In the genomic region with DNA sequence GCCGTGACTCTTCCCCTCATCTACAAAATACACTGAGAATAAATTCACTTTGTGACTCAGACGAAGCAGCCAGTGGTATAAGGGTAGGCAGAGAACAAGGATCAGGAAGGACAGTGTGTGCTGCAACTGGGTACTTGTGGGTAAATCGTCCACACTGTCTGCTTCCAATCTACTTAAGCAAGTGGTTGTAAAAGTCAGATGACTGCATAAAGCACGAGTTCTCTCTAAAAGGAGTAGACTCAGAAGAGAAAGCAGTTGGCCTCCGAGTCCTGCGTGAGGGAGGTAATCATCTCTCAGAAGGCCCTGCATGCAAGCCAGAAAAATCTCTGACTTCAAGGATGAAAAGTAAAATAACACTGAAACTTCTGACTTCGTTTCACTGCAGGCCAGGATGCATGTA, we compare ENCODE assay signal across 14 cellular contexts. TPM values are rescaled to one million over a fixed set of nuclear protein-coding genes. Genes with fewer than 3 reads are reported as not detected.
DNase-seq lines count a peak whose midpoint lies in the region; ATAC-seq and TF ChIP-seq lines count a peak whose summit lies in the region.
"Had no signal": no experiment of that assay in that cellular context is flagged by ENCODE, and none has a peak within 500 bp of the region (broad histone marks: within the 10 kb centered on the region; RNA-seq: fewer than 3 reads in every experiment).

No MANE protein-coding gene starts in this region.

- POLR2A ChIA-PET in CD8-positive, alpha-beta T cell (lab: Charles Lee), result no interaction called here

- H3K4me1 ChIP-seq in thoracic aorta (ENCODE audit: control insufficient read depth in 1 of 2, low read depth in 2 of 2), result peaks cover 3 to 22% of the 10 kb centered on the region in 2 donors
- H3K4me1 ChIP-seq in CD8-positive, alpha-beta T cell (ENCODE audit: insufficient read depth, low read length), result no peaks in the 10 kb centered on the region

- H3K9me3 ChIP-seq in thoracic aorta, result no peaks in the 10 kb centered on the region
- no peaks in the 10 kb centered on the region for H3K9me3 ChIP-seq in CD8-positive, alpha-beta T cell (ENCODE audit: low read length)

- peaks cover 1% of the 10 kb centered on the region for H3K4me1 Mint-ChIP-seq in memory B cell
- H3K4me1 Mint-ChIP-seq in CD8-positive, alpha-beta T cell (ENCODE audit: low read depth), result peaks cover 2% of the 10 kb centered on the region

- H3K4me3 Mint-ChIP-seq in memory B cell, result no peak overlapping the region
- no peak overlapping the region for H3K4me3 Mint-ChIP-seq in CD8-positive, alpha-beta T cell
- H3K4me3 Mint-ChIP-seq: activated naive CD4-positive, alpha-beta T cell treated with anti-CD3 and anti-CD28 coated beads, Interleukin-2, amount 10 ng/mL, durations not matched to agents 7 days and 5 days had no signal

- H3K4me3 ChIP-seq in fibroblast of mammary gland (ENCODE audit: control insufficient read depth, low read depth, low read length) (no peak overlapping the region), thoracic aorta (peak overlapping the region; percentile 36)
- no peak overlapping the region for H3K4me3 ChIP-seq in CD8-positive, alpha-beta T cell (ENCODE audit: low read depth, low read length)

- H3K36me3 ChIP-seq in thoracic aorta, result no peaks in the 10 kb centered on the region
- peaks cover 12% of the 10 kb centered on the region for H3K36me3 ChIP-seq in CD8-positive, alpha-beta T cell (ENCODE audit: insufficient read depth, low read length)

- peaks cover 8% of the 10 kb centered on the region for H3K36me3 Mint-ChIP-seq in memory B cell
- H3K36me3 Mint-ChIP-seq in CD8-positive, alpha-beta T cell, result peaks cover 40% of the 10 kb centered on the region

- peak overlapping the region; percentile 59 to 61 for H3K27ac ChIP-seq in thoracic aorta
- H3K27ac ChIP-seq in CD8-positive, alpha-beta T cell (ENCODE audit: low read depth, low read length), result no peak overlapping the region

- no peaks in the 10 kb centered on the region for H3K27me3 ChIP-seq in thoracic aorta (replicated peaks; ENCODE audit: insufficient read depth)
- H3K27me3 ChIP-seq in CD8-positive, alpha-beta T cell (ENCODE audit: insufficient read depth, low read length), result no peaks in the 10 kb centered on the region

- DNase-seq in NCI-H82 treated with DMSO at 0.1 percent for 48 hours (lab: John Stamatoyannopoulos, UW; ENCODE audit: unreplicated experiment) (peak; percentile 40), fibroblast of mammary gland (ENCODE audit: low read depth) (peak; percentile 80), memory B cell (ENCODE audit: low spot score in 2 of 2) (no peak), thoracic aorta (ENCODE audit: low spot score) (no peak), AML-193 (lab: John Stamatoyannopoulos, UW) (no peak)
- no peak for DNase-seq in CD8-positive, alpha-beta T cell
- DNase-seq: activated CD4-positive, alpha-beta T cell treated with anti-CD3 and anti-CD28 coated beads for 1 hour; activated naive CD4-positive, alpha-beta T cell treated with anti-CD3 and anti-CD28 coated beads, Interleukin-2, amount 10 ng/mL, durations not matched to agents 7 days and 5 days; DND-41; Karpas-422; kidney glomerular epithelial cell; NCI-H510A; SHP77 had no signal

- no peaks in the 10 kb centered on the region for H3K27me3 Mint-ChIP-seq in memory B cell
- no peaks in the 10 kb centered on the region for H3K27me3 Mint-ChIP-seq in CD8-positive, alpha-beta T cell (ENCODE audit: low read depth)
- H3K27me3 Mint-ChIP-seq: activated naive CD4-positive, alpha-beta T cell treated with anti-CD3 and anti-CD28 coated beads, Interleukin-2, amount 10 ng/mL, durations not matched to agents 7 days and 5 days had no signal

- H3K27ac Mint-ChIP-seq in memory B cell, result peak overlapping the region; percentile 9
- H3K27ac Mint-ChIP-seq in CD8-positive, alpha-beta T cell, result no peak overlapping the region
- H3K27ac Mint-ChIP-seq: activated naive CD4-positive, alpha-beta T cell treated with anti-CD3 and anti-CD28 coated beads, Interleukin-2, amount 10 ng/mL, durations not matched to agents 7 days and 5 days had no signal

- ATAC-seq in memory B cell (ENCODE audit: low read depth), result no peak
- ATAC-seq in thoracic aorta (ENCODE audit: insufficient number of reproducible peaks, low FRiP score, low read depth), result peak; percentile 43
- no peak for ATAC-seq in CD8-positive, alpha-beta T cell
- no peak for ATAC-seq in HG03159 (IDR thresholded peaks at IDR 0.05; ENCODE audit: unreplicated experiment)

- no peak for TF ChIP-seq CTCF in fibroblast of mammary gland (conservative IDR thresholded peaks at IDR 0.05; ENCODE audit: control insufficient read depth, insufficient read depth, low read depth, low read length)
- no peak for TF ChIP-seq CTCF in thoracic aorta (IDR thresholded peaks at IDR 0.05)
- TF ChIP-seq CTCF in CD8-positive, alpha-beta T cell (IDR thresholded peaks at IDR 0.05), result no peak

- CTCF ChIA-PET in CD8-positive, alpha-beta T cell (lab: Charles Lee), result interaction anchor here (1.1 to 1.2 kb wide), 2 partner anchors 200 kb away, joined by 3 to 4 read pairs; no protein-coding TSS in a partner anchor

- no peaks in the 10 kb centered on the region for H3K9me3 Mint-ChIP-seq in memory B cell
- H3K9me3 Mint-ChIP-seq in CD8-positive, alpha-beta T cell, result no peaks in the 10 kb centered on the region
- H3K9me3 Mint-ChIP-seq: activated naive CD4-positive, alpha-beta T cell treated with anti-CD3 and anti-CD28 coated beads, Interleukin-2, amount 10 ng/mL, durations not matched to agents 7 days and 5 days had no signal

- intact Hi-C loops in CD8-positive, alpha-beta T cell (cut with DNase I, micrococcal nuclease), result no loop called here

RNA-seq across cellular contexts. Expression of a gene that starts 43.1 kb away (rescaled TPM):
- total RNA-seq in thoracic aorta, result 10 to 100 TPM; 36.8 to 40.4 TPM
- total RNA-seq in CD8-positive, alpha-beta T cell, result 10 to 100 TPM; 26.2 to 28.6 TPM

Comparison
In these comparisons a context has a peak if more than half of its experiments do, and no peak if none do; other contexts are left out.
1. DNase-seq: peak in NCI-H82 treated with DMSO at 0.1 percent for 48 hours (single experiment) and fibroblast of mammary gland (single experiment); none in memory B cell (0 of 2), thoracic aorta (single experiment), CD8-positive, alpha-beta T cell (0 of 7) and AML-193 (0 of 2).